ENCODE assay signal across 9 cellular contexts in the genomic region with DNA sequence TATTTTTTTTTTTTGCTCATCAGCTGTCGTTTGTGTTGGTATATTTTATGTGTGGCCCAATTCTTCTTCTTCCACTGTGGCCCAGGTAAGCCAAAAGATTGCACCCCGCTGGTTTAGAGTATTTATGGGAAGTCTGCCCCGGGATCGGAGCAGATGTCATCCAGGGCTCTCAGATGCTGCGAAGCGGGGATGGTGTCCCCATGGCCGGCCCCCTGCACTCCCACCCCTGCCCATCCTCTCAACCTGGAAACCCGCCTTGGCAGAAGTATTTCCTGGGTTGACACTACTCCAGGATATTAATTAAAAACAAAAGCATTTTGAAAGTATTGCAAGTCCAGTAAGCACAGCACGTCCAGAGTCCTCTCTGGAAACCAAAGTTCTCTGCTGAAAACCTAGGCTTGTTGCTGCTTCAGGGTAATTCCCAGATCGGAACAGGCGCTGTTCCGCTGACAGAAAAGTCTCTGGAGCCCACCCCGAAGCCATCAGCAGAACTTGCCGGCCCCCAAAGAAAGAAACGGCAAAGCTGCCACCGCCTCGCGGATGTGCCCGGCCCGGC. TPM values are rescaled to one million over a fixed set of nuclear protein-coding genes. Genes with fewer than 3 reads are reported as not detected.
DNase-seq lines count a peak whose midpoint lies in the region; ATAC-seq and TF ChIP-seq lines count a peak whose summit lies in the region.
"Had no signal": no experiment of that assay in that cellular context is flagged by ENCODE, and none has a peak within 500 bp of the region (broad histone marks: within the 10 kb centered on the region; RNA-seq: fewer than 3 reads in every experiment).

No MANE protein-coding gene starts in this region.

- TF ChIP-seq CTCF in WTC11 (IDR thresholded peaks at IDR 0.05) (no peak), right atrium auricular region (IDR thresholded peaks at IDR 0.05) (no peak), OCI-LY7 (conservative IDR thresholded peaks at IDR 0.05; ENCODE audit: low read length) (no peak)

- peak overlapping the region; percentile 88 for H3K4me2 ChIP-seq in skeletal muscle satellite cell (ENCODE audit: low read length)
- no peak overlapping the region for H3K4me2 ChIP-seq in OCI-LY7 (ENCODE audit: low read length)

- H3K79me2 ChIP-seq in OCI-LY7 (ENCODE audit: insufficient read depth, low read depth, low read length), result no peaks in the 10 kb centered on the region

- H3K9me2 ChIP-seq in OCI-LY7 (ENCODE audit: insufficient read depth, low read length), result no peaks in the 10 kb centered on the region

- no TSS peak for BruUV-seq in OCI-LY7 (replicated peaks; lab: Mats Ljungman, UMichigan)

- H3K4me1 ChIP-seq in right atrium auricular region, result peaks cover 0 to 9% of the 10 kb centered on the region in 2 donors
- H3K4me1 ChIP-seq in skeletal muscle satellite cell (ENCODE audit: control insufficient read depth, insufficient read depth, low read length), result no peaks in the 10 kb centered on the region
- H3K4me1 ChIP-seq in OCI-LY7 (ENCODE audit: insufficient read depth, low read length, poor library complexity, severe bottlenecking), result no peaks in the 10 kb centered on the region

- no peak overlapping the region for H3K27ac ChIP-seq in right atrium auricular region
- H3K27ac ChIP-seq in OCI-LY7 (ENCODE audit: low read depth, low read length, poor library complexity, severe bottlenecking), result no peak overlapping the region

- no peak overlapping the region for H3K27ac Mint-ChIP-seq in WTC11

- H3K36me3 Mint-ChIP-seq in WTC11, result no peaks in the 10 kb centered on the region

- no peaks in the 10 kb centered on the region for H3K9me3 ChIP-seq in right atrium auricular region
- H3K9me3 ChIP-seq in skeletal muscle satellite cell (replicated peaks; ENCODE audit: low read length), result no peaks in the 10 kb centered on the region
- H3K9me3 ChIP-seq in OCI-LY7 (ENCODE audit: low read length), result no peaks in the 10 kb centered on the region

- H3K9ac ChIP-seq in skeletal muscle satellite cell (ENCODE audit: low read depth, low read length), result no peak overlapping the region

- H3K4me3 Mint-ChIP-seq in WTC11, result peak overlapping the region; percentile 66

- H3K27me3 ChIP-seq in right atrium auricular region, result peaks cover 0 to 5% of the 10 kb centered on the region in 2 donors
- peaks cover 16% of the 10 kb centered on the region for H3K27me3 ChIP-seq in skeletal muscle satellite cell (ENCODE audit: control insufficient read depth, insufficient read depth, low read length)

- no peaks in the 10 kb centered on the region for H3K9me3 Mint-ChIP-seq in WTC11

- intact Hi-C loops in OCI-LY7 (cut with micrococcal nuclease; ENCODE audit: unreplicated experiment), result no loop called here

- DNase-seq in GM03348 (ENCODE audit: low spot score) (peak; percentile 40), WTC11 (ENCODE audit: low spot score) (no peak), right atrium auricular region (ENCODE audit: low spot score) (no peak), NCI-H69 (lab: John Stamatoyannopoulos, UW) (no peak), OCI-LY7 (ENCODE audit: low spot score) (no peak)
- DNase-seq: activated gamma-delta T cell had no signal

- ATAC-seq in WTC11 (peak; percentile 5; the same call in 1 of the 2 replicates), HG02642 (IDR thresholded peaks at IDR 0.05; ENCODE audit: poor library complexity, unreplicated experiment) (no peak), HG03045 (IDR thresholded peaks at IDR 0.05; ENCODE audit: unreplicated experiment) (no peak)

- peaks cover 45% of the 10 kb centered on the region for H3K27me3 Mint-ChIP-seq in WTC11 (ENCODE audit: low read depth)

- H4K20me1 ChIP-seq in OCI-LY7 (ENCODE audit: insufficient read depth, low read length), result no peaks in the 10 kb centered on the region

- no peak overlapping the region for H2AFZ ChIP-seq in OCI-LY7 (ENCODE audit: low read length)

- POLR2A ChIA-PET in WTC11 (lab: Charles Lee), result no interaction called here
- POLR2A ChIA-PET in OCI-LY7 (lab: Charles Lee), result no interaction called here

- CTCF ChIA-PET in WTC11 (lab: Charles Lee) (interaction anchor here (1.0 to 3.1 kb wide), 5 partner anchors 19 to 131 kb away, joined by 3 to 19 read pairs (median 3); no protein-coding TSS in a partner anchor), OCI-LY7 (lab: Charles Lee; ENCODE audit: unreplicated experiment) (no interaction called here)

- H3K36me3 ChIP-seq in right atrium auricular region (no peaks in the 10 kb centered on the region), skeletal muscle satellite cell (ENCODE audit: insufficient read depth, low read length) (no peaks in the 10 kb centered on the region), OCI-LY7 (ENCODE audit: insufficient read depth, low read length) (no peaks in the 10 kb centered on the region)

- H3K4me3 ChIP-seq in right atrium auricular region (peak overlapping the region; percentile 37 to 58), skeletal muscle satellite cell (ENCODE audit: low read length) (peak overlapping the region; percentile 66), OCI-LY7 (ENCODE audit: low read depth, low read length, poor library complexity, severe bottlenecking) (no peak overlapping the region)

- H3K4me1 Mint-ChIP-seq in WTC11, result peaks cover 12% of the 10 kb centered on the region

TF ChIP-seq in WTC11, 78 proteins besides CTCF, POLR2A, EP300 and RAD21:
- TF ChIP-seq CREB1 (CRISPR knock-in tag; IDR thresholded peaks at IDR 0.05), result no peak
TF ChIP-seq in WTC11: peak in this region for 0.

RNA-seq across cellular contexts. Expression of gene SCUBE2, which starts 0.8 kb away (rescaled TPM):
- 0.64 to 1.9 TPM (median 1.2 TPM) in 3 replicates for total RNA-seq in WTC11 (2021)
- total RNA-seq in right atrium auricular region, result 1 to 10 TPM in 1 of 2 donors, under 1 TPM in 1; 0.63 to 1.6 TPM
- total RNA-seq in skeletal muscle satellite cell (2012; rRNA removed), result 0.51 and 0.66 TPM in 2 replicates
- not detected in 2 replicates for total RNA-seq in OCI-LY7 (2014; rRNA removed; shearing (Covaris generic))
- not detected in 2 replicates for total RNA-seq in OCI-LY7 (2022)
